1 cellular context compared by ENCODE assay signal in the genomic region with DNA sequence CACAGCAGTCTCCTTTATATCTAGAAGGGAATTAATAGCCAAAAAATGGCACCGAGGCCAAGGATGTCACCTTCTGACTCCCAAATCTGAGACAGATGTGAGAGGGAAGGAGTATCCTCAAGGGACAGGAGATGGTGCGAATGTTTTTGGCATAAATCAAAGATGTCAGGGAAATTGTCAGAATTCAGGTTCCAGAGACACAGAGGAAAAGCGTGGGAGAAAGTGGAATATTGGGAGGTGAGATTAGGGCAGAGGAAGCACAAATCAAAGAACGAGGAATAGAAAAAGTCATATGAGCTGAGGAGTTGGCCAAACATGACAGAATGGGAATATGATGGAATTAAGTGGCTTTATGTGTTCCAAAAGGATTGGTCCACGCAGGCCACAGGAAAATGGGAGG.
TF ChIP-seq lines count a peak whose summit lies in the region.

No MANE protein-coding gene starts in this region.

TF ChIP-seq in K562, 482 proteins besides CTCF, POLR2A, EP300 and RAD21:
- TF ChIP-seq CHD1 (IDR thresholded peaks at IDR 0.05; ENCODE audit: low read length) = no peak
- TF ChIP-seq KLF10 (CRISPR knock-in tag; IDR thresholded peaks at IDR 0.05) = no peak
- TF ChIP-seq MEIS2 (IDR thresholded peaks at IDR 0.05; ENCODE audit: partially characterized antibody) = peak; percentile 73
- TF ChIP-seq, protein P1, sequence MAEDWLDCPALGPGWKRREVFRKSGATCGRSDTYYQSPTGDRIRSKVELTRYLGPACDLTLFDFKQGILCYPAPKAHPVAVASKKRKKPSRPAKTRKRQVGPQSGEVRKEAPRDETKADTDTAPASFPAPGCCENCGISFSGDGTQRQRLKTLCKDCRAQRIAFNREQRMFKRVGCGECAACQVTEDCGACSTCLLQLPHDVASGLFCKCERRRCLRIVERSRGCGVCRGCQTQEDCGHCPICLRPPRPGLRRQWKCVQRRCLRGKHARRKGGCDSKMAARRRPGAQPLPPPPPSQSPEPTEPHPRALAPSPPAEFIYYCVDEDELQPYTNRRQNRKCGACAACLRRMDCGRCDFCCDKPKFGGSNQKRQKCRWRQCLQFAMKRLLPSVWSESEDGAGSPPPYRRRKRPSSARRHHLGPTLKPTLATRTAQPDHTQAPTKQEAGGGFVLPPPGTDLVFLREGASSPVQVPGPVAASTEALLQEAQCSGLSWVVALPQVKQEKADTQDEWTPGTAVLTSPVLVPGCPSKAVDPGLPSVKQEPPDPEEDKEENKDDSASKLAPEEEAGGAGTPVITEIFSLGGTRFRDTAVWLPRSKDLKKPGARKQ (CRISPR knock-in tag; IDR thresholded peaks at IDR 0.05) = no peak
- no peak for TF ChIP-seq KDM5B (IDR thresholded peaks at IDR 0.05; ENCODE audit: insufficient replicate concordance, low read depth, low read length)
- TF ChIP-seq, protein P2, sequence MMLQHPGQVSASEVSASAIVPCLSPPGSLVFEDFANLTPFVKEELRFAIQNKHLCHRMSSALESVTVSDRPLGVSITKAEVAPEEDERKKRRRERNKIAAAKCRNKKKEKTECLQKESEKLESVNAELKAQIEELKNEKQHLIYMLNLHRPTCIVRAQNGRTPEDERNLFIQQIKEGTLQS (IDR thresholded peaks at IDR 0.05) = no peak
- TF ChIP-seq, protein P2 (CRISPR knock-in tag; conservative IDR thresholded peaks at IDR 0.05) = no peak
- TF ChIP-seq SAFB (IDR thresholded peaks at IDR 0.05; ENCODE audit: borderline replicate concordance, low read depth, low read length) = no peak
- TF ChIP-seq FOXA1 (IDR thresholded peaks at IDR 0.05; ENCODE audit: borderline replicate concordance) = no peak
- TF ChIP-seq, protein P3, sequence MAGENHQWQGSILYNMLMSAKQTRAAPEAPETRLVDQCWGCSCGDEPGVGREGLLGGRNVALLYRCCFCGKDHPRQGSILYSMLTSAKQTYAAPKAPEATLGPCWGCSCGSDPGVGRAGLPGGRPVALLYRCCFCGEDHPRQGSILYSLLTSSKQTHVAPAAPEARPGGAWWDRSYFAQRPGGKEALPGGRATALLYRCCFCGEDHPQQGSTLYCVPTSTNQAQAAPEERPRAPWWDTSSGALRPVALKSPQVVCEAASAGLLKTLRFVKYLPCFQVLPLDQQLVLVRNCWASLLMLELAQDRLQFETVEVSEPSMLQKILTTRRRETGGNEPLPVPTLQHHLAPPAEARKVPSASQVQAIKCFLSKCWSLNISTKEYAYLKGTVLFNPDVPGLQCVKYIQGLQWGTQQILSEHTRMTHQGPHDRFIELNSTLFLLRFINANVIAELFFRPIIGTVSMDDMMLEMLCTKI (IDR thresholded peaks at IDR 0.05; ENCODE audit: partially characterized antibody) = no peak
- TF ChIP-seq, protein P4, sequence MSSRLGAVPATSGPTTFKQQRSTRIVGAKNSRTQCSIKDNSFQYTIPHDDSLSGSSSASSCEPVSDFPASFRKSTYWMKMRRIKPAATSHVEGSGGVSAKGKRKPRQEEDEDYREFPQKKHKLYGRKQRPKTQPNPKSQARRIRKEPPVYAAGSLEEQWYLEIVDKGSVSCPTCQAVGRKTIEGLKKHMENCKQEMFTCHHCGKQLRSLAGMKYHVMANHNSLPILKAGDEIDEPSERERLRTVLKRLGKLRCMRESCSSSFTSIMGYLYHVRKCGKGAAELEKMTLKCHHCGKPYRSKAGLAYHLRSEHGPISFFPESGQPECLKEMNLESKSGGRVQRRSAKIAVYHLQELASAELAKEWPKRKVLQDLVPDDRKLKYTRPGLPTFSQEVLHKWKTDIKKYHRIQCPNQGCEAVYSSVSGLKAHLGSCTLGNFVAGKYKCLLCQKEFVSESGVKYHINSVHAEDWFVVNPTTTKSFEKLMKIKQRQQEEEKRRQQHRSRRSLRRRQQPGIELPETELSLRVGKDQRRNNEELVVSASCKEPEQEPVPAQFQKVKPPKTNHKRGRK (tag; IDR thresholded peaks at IDR 0.05) = peak; percentile 51; the same call in 1 of the 2 replicates
- TF ChIP-seq ESRRB (CRISPR knock-in tag; IDR thresholded peaks at IDR 0.05; ENCODE audit: borderline replicate concordance) = no peak
- TF ChIP-seq POLR2G (IDR thresholded peaks at IDR 0.05; ENCODE audit: low read depth, low read length) = no peak
- no peak for TF ChIP-seq NR1H2 (CRISPR knock-in tag; IDR thresholded peaks at IDR 0.05)
- 0 out of 2 replicates have a peak, but pooled peaks have one; percentile 43 for TF ChIP-seq BRD4 (IDR thresholded peaks at IDR 0.05)
- no peak for TF ChIP-seq ZNF436 (CRISPR knock-in tag; IDR thresholded peaks at IDR 0.05)
- TF ChIP-seq, protein P5, sequence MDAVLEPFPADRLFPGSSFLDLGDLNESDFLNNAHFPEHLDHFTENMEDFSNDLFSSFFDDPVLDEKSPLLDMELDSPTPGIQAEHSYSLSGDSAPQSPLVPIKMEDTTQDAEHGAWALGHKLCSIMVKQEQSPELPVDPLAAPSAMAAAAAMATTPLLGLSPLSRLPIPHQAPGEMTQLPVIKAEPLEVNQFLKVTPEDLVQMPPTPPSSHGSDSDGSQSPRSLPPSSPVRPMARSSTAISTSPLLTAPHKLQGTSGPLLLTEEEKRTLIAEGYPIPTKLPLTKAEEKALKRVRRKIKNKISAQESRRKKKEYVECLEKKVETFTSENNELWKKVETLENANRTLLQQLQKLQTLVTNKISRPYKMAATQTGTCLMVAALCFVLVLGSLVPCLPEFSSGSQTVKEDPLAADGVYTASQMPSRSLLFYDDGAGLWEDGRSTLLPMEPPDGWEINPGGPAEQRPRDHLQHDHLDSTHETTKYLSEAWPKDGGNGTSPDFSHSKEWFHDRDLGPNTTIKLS (IDR thresholded peaks at IDR 0.05; ENCODE audit: borderline replicate concordance, low read depth) = no peak
- no peak for TF ChIP-seq CCNT2 (IDR thresholded peaks at IDR 0.05; ENCODE audit: borderline replicate concordance, extremely low read depth, insufficient read length, low read depth, low read length)
- no peak for TF ChIP-seq NFE2 (IDR thresholded peaks at IDR 0.05; ENCODE audit: low read depth)
- peak; percentile 39 for TF ChIP-seq EGR1 (conservative IDR thresholded peaks at IDR 0.05)
- no peak for TF ChIP-seq NR2C2 (CRISPR knock-in tag; IDR thresholded peaks at IDR 0.05)
- no peak for TF ChIP-seq NR2C2 (tag; IDR thresholded peaks at IDR 0.05)
- no peak for TF ChIP-seq SIN3A (IDR thresholded peaks at IDR 0.05; ENCODE audit: borderline replicate concordance in 2 of 2, control insufficient read depth in 1 of 2, low read depth in 2 of 2, low read length in 2 of 2)
